Comparison of ENCODE assay signal across 23 cellular contexts in genomic region chr16:86122681-86123342, GRCh38.
"Had no signal": no experiment of that assay in that cellular context is flagged by ENCODE, and none has a peak within 500 bp of the region (broad histone marks: within the 10 kb centered on the region; RNA-seq: fewer than 3 reads in every experiment).

No MANE protein-coding gene starts in this region.

- DNase-seq: activated CD4-positive, alpha-beta T cell treated with anti-CD3 and anti-CD28 coated beads, Interleukin-2, amount 10 ng/mL, durations not matched to agents 24 days and 14 days; activated CD4-positive, CD25-positive, alpha-beta regulatory T cell; activated CD8-positive, alpha-beta memory T cell treated with anti-CD3 and anti-CD28 coated beads, Interleukin-2, amount 10 ng/mL, durations not matched to agents 7 days and 5 days; activated CD8-positive, alpha-beta T cell treated with anti-CD3 and anti-CD28 coated beads for 36 hours; activated effector memory CD4-positive, alpha-beta T cell treated with anti-CD3 and anti-CD28 coated beads, Interleukin-2, amount 50 U/mL, for 16 hours; activated naive CD4-positive, alpha-beta T cell treated with anti-CD3 and anti-CD28 coated beads, Interleukin-2, amount 10 ng/mL, durations not matched to agents 7 days and 5 days; activated T-cell treated with anti-CD3 and anti-CD28 coated beads for 4 hours; amygdala; cerebellar nuclear complex; kidney glomerular epithelial cell; naive B cell; stimulated activated CD4-positive, alpha-beta T cell treated with anti-CD3 and anti-CD28 coated beads, Interleukin-2, amount 100 ng/mL, for 48 hours; stimulated activated CD8-positive, alpha-beta memory T cell treated with anti-CD3 and anti-CD28 coated beads, Interleukin-4, amount 100 ng/mL, for 48 hours; stimulated activated naive CD4-positive, alpha-beta T cell; T-helper 9 cell; testis had no signal

- H3K9me3 Mint-ChIP-seq: activated CD4-positive, alpha-beta T cell treated with anti-CD3 and anti-CD28 coated beads, Interleukin-2, amount 10 ng/mL, durations not matched to agents 24 days and 14 days; activated CD8-positive, alpha-beta T cell treated with anti-CD3 and anti-CD28 coated beads for 36 hours; activated naive CD4-positive, alpha-beta T cell treated with anti-CD3 and anti-CD28 coated beads, Interleukin-2, amount 10 ng/mL, durations not matched to agents 7 days and 5 days; memory B cell; naive B cell; neural progenitor cell; type B pancreatic cell had no signal

- H3K36me3 ChIP-seq: gastroesophageal sphincter, neural progenitor cell, vagina had no signal

- H3K9me3 ChIP-seq: gastroesophageal sphincter, testis, vagina had no signal

- H3K4me2 ChIP-seq: neural progenitor cell had no signal

- H3K27me3 ChIP-seq: gastroesophageal sphincter, testis, vagina had no signal

- H3K27ac Mint-ChIP-seq: activated CD4-positive, alpha-beta T cell treated with anti-CD3 and anti-CD28 coated beads, Interleukin-2, amount 10 ng/mL, durations not matched to agents 24 days and 14 days; activated CD8-positive, alpha-beta memory T cell treated with anti-CD3 and anti-CD28 coated beads, Interleukin-2, amount 10 ng/mL, durations not matched to agents 7 days and 5 days; activated CD8-positive, alpha-beta T cell treated with anti-CD3 and anti-CD28 coated beads for 36 hours; activated naive CD4-positive, alpha-beta T cell treated with anti-CD3 and anti-CD28 coated beads, Interleukin-2, amount 10 ng/mL, durations not matched to agents 7 days and 5 days; memory B cell; naive B cell; neural progenitor cell; type B pancreatic cell had no signal

- H3K4me1 Mint-ChIP-seq: activated CD8-positive, alpha-beta memory T cell treated with anti-CD3 and anti-CD28 coated beads, Interleukin-2, amount 10 ng/mL, durations not matched to agents 7 days and 5 days; activated naive CD4-positive, alpha-beta T cell treated with anti-CD3 and anti-CD28 coated beads, Interleukin-2, amount 10 ng/mL, durations not matched to agents 7 days and 5 days had no signal

- H3K4me3 ChIP-seq: coronary artery, gastroesophageal sphincter, neural progenitor cell, testis, vagina had no signal

- H3K9ac ChIP-seq: neural progenitor cell had no signal

- H3K4me3 Mint-ChIP-seq: activated CD4-positive, alpha-beta T cell treated with anti-CD3 and anti-CD28 coated beads, Interleukin-2, amount 10 ng/mL, durations not matched to agents 24 days and 14 days; activated CD8-positive, alpha-beta memory T cell treated with anti-CD3 and anti-CD28 coated beads, Interleukin-2, amount 10 ng/mL, durations not matched to agents 7 days and 5 days; activated CD8-positive, alpha-beta T cell treated with anti-CD3 and anti-CD28 coated beads for 36 hours; activated naive CD4-positive, alpha-beta T cell treated with anti-CD3 and anti-CD28 coated beads, Interleukin-2, amount 10 ng/mL, durations not matched to agents 7 days and 5 days; memory B cell; naive B cell; neural progenitor cell; type B pancreatic cell had no signal

- H3K27ac ChIP-seq: coronary artery, gastroesophageal sphincter, neural progenitor cell, testis, vagina had no signal

- H3K4me1 ChIP-seq: gastroesophageal sphincter, testis, vagina had no signal

- ATAC-seq: activated CD8-positive, alpha-beta memory T cell treated with anti-CD3 and anti-CD28 coated beads, Interleukin-2, amount 10 ng/mL, durations not matched to agents 7 days and 5 days; activated CD8-positive, alpha-beta T cell treated with anti-CD3 and anti-CD28 coated beads for 36 hours; gastroesophageal sphincter; sciatic nerve had no signal

- H3K36me3 Mint-ChIP-seq: activated CD8-positive, alpha-beta memory T cell treated with anti-CD3 and anti-CD28 coated beads, Interleukin-2, amount 10 ng/mL, durations not matched to agents 7 days and 5 days; activated naive CD4-positive, alpha-beta T cell treated with anti-CD3 and anti-CD28 coated beads, Interleukin-2, amount 10 ng/mL, durations not matched to agents 7 days and 5 days; memory B cell; naive B cell; neural progenitor cell; type B pancreatic cell had no signal

- H2AFZ ChIP-seq: neural progenitor cell had no signal
